ENCODE assay signal across 10 cellular contexts in genomic region chr1:243313635-243314536, GRCh38. TPM values are rescaled to one million over a fixed set of nuclear protein-coding genes. Genes with fewer than 3 reads are reported as not detected.
A peak's percentile ranks its signal among the peaks of the same experiment; 100 is the strongest.
DNase-seq lines count a peak whose midpoint lies in the region; ATAC-seq lines count a peak whose summit lies in the region.
"Had no signal": no experiment of that assay in that cellular context is flagged by ENCODE, and none has a peak within 500 bp of the region (broad histone marks: within the 10 kb centered on the region; RNA-seq: fewer than 3 reads in every experiment).

No MANE protein-coding gene starts in this region.

- H3K27me3 Mint-ChIP-seq in CD4-positive, alpha-beta memory T cell, result no peaks in the 10 kb centered on the region
- H3K27me3 Mint-ChIP-seq in T-helper 2 cell treated with Interferon-gamma antibody and Interleukin-4, amounts not matched to agents 5 μg/mL and 100 μg/mL, for 36 hours (ENCODE audit: low read depth), result no peaks in the 10 kb centered on the region
- H3K27me3 Mint-ChIP-seq: effector memory CD8-positive, alpha-beta T cell had no signal

- no peak overlapping the region for H3K27ac Mint-ChIP-seq in CD4-positive, alpha-beta memory T cell
- H3K27ac Mint-ChIP-seq in T-helper 2 cell treated with Interferon-gamma antibody and Interleukin-4, amounts not matched to agents 5 μg/mL and 100 μg/mL, for 36 hours, result no peak overlapping the region

- peaks cover 28 to 37% of the 10 kb centered on the region in 2 donors for H3K36me3 Mint-ChIP-seq in CD4-positive, alpha-beta memory T cell
- H3K36me3 Mint-ChIP-seq in T-helper 2 cell treated with Interferon-gamma antibody and Interleukin-4, amounts not matched to agents 5 μg/mL and 100 μg/mL, for 36 hours (ENCODE audit: low read depth), result peaks cover 13% of the 10 kb centered on the region

- DNase-seq in CD4-positive, alpha-beta memory T cell, result no peak
- no peak for DNase-seq in COLO829 (ENCODE audit: low spot score)
- DNase-seq in germinal center (ENCODE audit: low spot score), result no peak
- DNase-seq in T-helper 2 cell treated with Interferon-gamma antibody and Interleukin-4, amounts not matched to agents 5 μg/mL and 100 μg/mL, for 36 hours (ENCODE audit: low spot score), result no peak
- DNase-seq: effector memory CD8-positive, alpha-beta T cell; H7 had no signal

- H3K4me1 ChIP-seq in skeletal muscle tissue (ENCODE audit: control insufficient read depth in 3 of 3, insufficient read depth in 3 of 3, low read length in 3 of 3), result peaks cover 0 to 6% (median 0%) of the 10 kb centered on the region in 3 donors
- H3K4me1 ChIP-seq in CD4-positive, alpha-beta memory T cell (ENCODE audit: insufficient read depth, low read length), result no peaks in the 10 kb centered on the region

- intact Hi-C loops in CD4-positive, alpha-beta memory T cell (cut with micrococcal nuclease), result no loop called here

- H3K27me3 ChIP-seq in skeletal muscle tissue (ENCODE audit: control insufficient read depth in 3 of 3, insufficient read depth in 3 of 3, low read length in 3 of 3), result no peaks in the 10 kb centered on the region
- H3K27me3 ChIP-seq in CD4-positive, alpha-beta memory T cell (ENCODE audit: insufficient read depth, low read length), result no peaks in the 10 kb centered on the region

- peaks cover 7 to 21% (median 20%) of the 10 kb centered on the region in 3 donors for H3K36me3 ChIP-seq in skeletal muscle tissue (ENCODE audit: control insufficient read depth in 3 of 3, insufficient read depth in 3 of 3, low read length in 3 of 3)
- H3K36me3 ChIP-seq in CD4-positive, alpha-beta memory T cell (ENCODE audit: insufficient read depth, low read length), result no peaks in the 10 kb centered on the region

- H3K9ac ChIP-seq in skeletal muscle tissue (ENCODE audit: low read depth in 1 of 3, low read length in 3 of 3), result no peak overlapping the region

- H3K4me1 Mint-ChIP-seq in CD4-positive, alpha-beta memory T cell, result peaks cover 0 to 3% (median 2%) of the 10 kb centered on the region in 4 donors
- peaks cover 10% of the 10 kb centered on the region for H3K4me1 Mint-ChIP-seq in T-helper 2 cell treated with Interferon-gamma antibody and Interleukin-4, amounts not matched to agents 5 μg/mL and 100 μg/mL, for 36 hours (ENCODE audit: low read depth)

- no peak overlapping the region for H3K4me3 ChIP-seq in skeletal muscle tissue (ENCODE audit: low read length in 3 of 3)
- H3K4me3 ChIP-seq in CD4-positive, alpha-beta memory T cell (ENCODE audit: low read length in 2 of 2), result no peak overlapping the region

- POLR2A ChIA-PET in CD4-positive, alpha-beta memory T cell (lab: Charles Lee; ENCODE audit: partially characterized antibody), result no interaction called here

- H3K27ac ChIP-seq in skeletal muscle tissue (ENCODE audit: low read depth, low read length), result peak overlapping the region; percentile 26
- no peak overlapping the region for H3K27ac ChIP-seq in CD4-positive, alpha-beta memory T cell (ENCODE audit: low read depth, low read length)

- H3K9me3 Mint-ChIP-seq in CD4-positive, alpha-beta memory T cell, result no peaks in the 10 kb centered on the region
- H3K9me3 Mint-ChIP-seq in T-helper 2 cell treated with Interferon-gamma antibody and Interleukin-4, amounts not matched to agents 5 μg/mL and 100 μg/mL, for 36 hours, result no peaks in the 10 kb centered on the region
- H3K9me3 Mint-ChIP-seq: effector memory CD8-positive, alpha-beta T cell had no signal

- no peak overlapping the region for H3K4me3 Mint-ChIP-seq in CD4-positive, alpha-beta memory T cell
- no peak overlapping the region for H3K4me3 Mint-ChIP-seq in T-helper 2 cell treated with Interferon-gamma antibody and Interleukin-4, amounts not matched to agents 5 μg/mL and 100 μg/mL, for 36 hours
- H3K4me3 Mint-ChIP-seq: effector memory CD8-positive, alpha-beta T cell had no signal

- CTCF ChIA-PET in CD4-positive, alpha-beta memory T cell (lab: Charles Lee; ENCODE audit: partially characterized antibody), result no interaction called here

- peak; percentile 75 for ATAC-seq in GM18870 (IDR thresholded peaks at IDR 0.05; ENCODE audit: unreplicated experiment)
- peak; percentile 80 for ATAC-seq in GM21737 (IDR thresholded peaks at IDR 0.05; ENCODE audit: unreplicated experiment)
- ATAC-seq in HG03520 (IDR thresholded peaks at IDR 0.05; ENCODE audit: unreplicated experiment), result peak; percentile 70
- ATAC-seq: effector memory CD8-positive, alpha-beta T cell had no signal

- no peaks in the 10 kb centered on the region for H3K9me3 ChIP-seq in skeletal muscle tissue (ENCODE audit: control insufficient read depth in 3 of 3, low read length in 3 of 3)
- H3K9me3 ChIP-seq in CD4-positive, alpha-beta memory T cell (ENCODE audit: control insufficient read depth in 1 of 2, low read length in 2 of 2), result no peaks in the 10 kb centered on the region

RNA-seq across cellular contexts. Expression of gene SDCCAG8, which starts 58.0 kb away (rescaled TPM):
- total RNA-seq in skeletal muscle tissue, result 71.5 TPM
- total RNA-seq in CD4-positive, alpha-beta memory T cell, result 10 to 100 TPM; 32.8 to 35.7 TPM
- 10 to 100 TPM; 19.0 to 22.6 TPM for polyA plus RNA-seq in CD4-positive, alpha-beta memory T cell

RNA-seq across cellular contexts. Expression of gene CEP170, which starts 58.8 kb away (rescaled TPM):
- total RNA-seq in skeletal muscle tissue, result 51.1 TPM
- total RNA-seq in CD4-positive, alpha-beta memory T cell, result 10 to 100 TPM; 36.4 to 40.7 TPM
- 10 to 100 TPM in 1 of 2 donors, 1 to 10 TPM in 1; 3.9 to 10.9 TPM for polyA plus RNA-seq in CD4-positive, alpha-beta memory T cell
